ENCODE assay signal across 1 cellular context in genomic region chr10:30803901-30804322, GRCh38.
TF ChIP-seq lines count a peak whose summit lies in the region.

No MANE protein-coding gene starts in this region.

TF ChIP-seq in IMR-90, 13 proteins besides CTCF, POLR2A, EP300 and RAD21 (continued from another document):
- TF ChIP-seq MAZ (IDR thresholded peaks at IDR 0.05; ENCODE audit: borderline replicate concordance, low read depth, low read length) (no peak), BHLHE40 (IDR thresholded peaks at IDR 0.05; ENCODE audit: low read depth, low read length) (no peak), RCOR1 (IDR thresholded peaks at IDR 0.05; ENCODE audit: insufficient replicate concordance, low read length) (no peak), FOS (IDR thresholded peaks at IDR 0.05; ENCODE audit: low read depth, low read length) (no peak)
TF ChIP-seq in IMR-90: peak in this region for 0.
